30 cellular contexts compared by ENCODE assay signal in the genomic region with DNA sequence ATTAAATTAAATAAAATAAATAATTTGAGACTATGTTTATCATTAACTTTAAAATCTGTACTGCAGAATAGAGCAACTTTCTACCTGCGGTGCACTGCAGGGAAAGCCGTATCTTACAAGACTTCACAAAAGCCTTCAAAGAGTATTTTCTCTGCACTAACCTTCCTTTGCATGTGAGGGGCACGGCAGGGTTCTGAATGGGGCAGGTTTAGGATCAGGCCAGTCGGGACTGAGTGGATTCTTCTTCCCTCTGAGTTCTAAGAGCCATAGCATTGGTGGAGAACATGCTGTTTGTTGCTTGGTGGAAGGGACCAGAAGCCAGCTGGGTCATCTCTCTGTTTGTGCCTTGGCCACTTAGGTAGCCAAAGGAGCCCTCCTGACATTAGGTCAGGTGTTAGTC.
"Had no signal": no experiment of that assay in that cellular context is flagged by ENCODE, and none has a peak within 500 bp of the region (broad histone marks: within the 10 kb centered on the region; RNA-seq: fewer than 3 reads in every experiment).

No MANE protein-coding gene starts in this region.

- H3K4me3 ChIP-seq: left lung, lower lobe of right lung, neural progenitor cell, psoas muscle, right lobe of liver, smooth muscle cell, tibial nerve, upper lobe of left lung, vagina had no signal

- H3K4me3 Mint-ChIP-seq: immature natural killer cell; mesothelial cell of epicardium; naive B cell; natural killer cell; nephron progenitor cell; neural progenitor cell; stimulated activated memory B cell treated with anti-CD40 and anti-IgM and Interleukin-4, amounts not matched to agents 10 μg/mL and 1 μg/mL and 100 μg/mL, for 72 hours; stimulated activated naive CD8-positive, alpha-beta T cell treated with anti-CD3 and anti-CD28 coated beads, Interleukin-15, amount 100 ng/mL, for 72 hours had no signal

- H3K79me2 ChIP-seq: parathyroid adenoma had no signal

- H3K4me2 ChIP-seq: neural progenitor cell, smooth muscle cell had no signal

- DNase-seq: hippocampal formation; immature natural killer cell; kidney; left colon; left lung; lower lobe of right lung; mammary epithelial cell; mesenchymal stem cell; naive B cell; natural killer cell; nephron progenitor cell; occipital lobe; psoas muscle; right lobe of liver; stimulated activated CD4-positive, alpha-beta T cell treated with anti-CD3 and anti-CD28 coated beads, Interleukin-1b, Interleukin-23, amount 100 ng/mL, for 48 hours; stimulated activated CD4-positive, alpha-beta T cell treated with anti-CD3 and anti-CD28 coated beads, Interleukin-2, amount 100 ng/mL, for 48 hours; stimulated activated CD4-positive, alpha-beta T cell treated with anti-CD3 and anti-CD28 coated beads, Interleukin-4, amount 100 ng/mL, for 4 hours; stimulated activated CD8-positive, alpha-beta memory T cell treated with anti-CD3 and anti-CD28 coated beads, Interleukin-4, amount 100 ng/mL, for 48 hours; stimulated activated naive CD4-positive, alpha-beta T cell treated with Interleukin-2 at 50 U/mL for 16 hours; stimulated activated naive CD8-positive, alpha-beta T cell treated with anti-CD3 and anti-CD28 coated beads, Interleukin-15, amount 100 ng/mL, for 72 hours; substantia nigra; upper lobe of left lung had no signal

- H3K9ac ChIP-seq: neural progenitor cell, parathyroid adenoma had no signal

- H3K36me3 Mint-ChIP-seq: naive B cell; natural killer cell; neural progenitor cell; stimulated activated memory B cell treated with anti-CD40 and anti-IgM and Interleukin-4, amounts not matched to agents 10 μg/mL and 1 μg/mL and 100 μg/mL, for 72 hours had no signal

- H3K27ac Mint-ChIP-seq: immature natural killer cell; mesothelial cell of epicardium; naive B cell; natural killer cell; nephron progenitor cell; neural progenitor cell; stimulated activated memory B cell treated with anti-CD40 and anti-IgM and Interleukin-4, amounts not matched to agents 10 μg/mL and 1 μg/mL and 100 μg/mL, for 72 hours had no signal

- H3K9me3 Mint-ChIP-seq: immature natural killer cell; mesothelial cell of epicardium; natural killer cell; nephron progenitor cell; neural progenitor cell; stimulated activated memory B cell treated with anti-CD40 and anti-IgM and Interleukin-4, amounts not matched to agents 10 μg/mL and 1 μg/mL and 100 μg/mL, for 72 hours; stimulated activated naive CD8-positive, alpha-beta T cell treated with anti-CD3 and anti-CD28 coated beads, Interleukin-15, amount 100 ng/mL, for 72 hours had no signal

- H3K36me3 ChIP-seq: left lung, lower lobe of right lung, neural progenitor cell, neutrophil, right lobe of liver, tibial nerve, upper lobe of left lung, vagina had no signal

- H2AFZ ChIP-seq: neural progenitor cell, parathyroid adenoma had no signal

- H3K27ac ChIP-seq: left lung, lower lobe of right lung, neural progenitor cell, neutrophil, parathyroid adenoma, psoas muscle, right lobe of liver, tibial nerve, upper lobe of left lung, vagina had no signal

- H3K4me1 ChIP-seq: left lung, lower lobe of right lung, parathyroid adenoma, psoas muscle, right lobe of liver, tibial nerve, upper lobe of left lung had no signal

- H3K9me3 ChIP-seq: left lung, lower lobe of right lung, neutrophil, psoas muscle, right lobe of liver, tibial nerve, upper lobe of left lung, vagina had no signal

- H3K27me3 ChIP-seq: left lung, neutrophil, right lobe of liver, tibial nerve, upper lobe of left lung, vagina had no signal

- ATAC-seq: left colon; left lung; lower lobe of right lung; natural killer cell; psoas muscle; right lobe of liver; stimulated activated memory B cell treated with anti-CD40 and anti-IgM and Interleukin-4, amounts not matched to agents 10 μg/mL and 1 μg/mL and 100 μg/mL, for 72 hours; stimulated activated naive CD8-positive, alpha-beta T cell treated with anti-CD3 and anti-CD28 coated beads, Interleukin-15, amount 100 ng/mL, for 72 hours had no signal
